In the genomic region with DNA sequence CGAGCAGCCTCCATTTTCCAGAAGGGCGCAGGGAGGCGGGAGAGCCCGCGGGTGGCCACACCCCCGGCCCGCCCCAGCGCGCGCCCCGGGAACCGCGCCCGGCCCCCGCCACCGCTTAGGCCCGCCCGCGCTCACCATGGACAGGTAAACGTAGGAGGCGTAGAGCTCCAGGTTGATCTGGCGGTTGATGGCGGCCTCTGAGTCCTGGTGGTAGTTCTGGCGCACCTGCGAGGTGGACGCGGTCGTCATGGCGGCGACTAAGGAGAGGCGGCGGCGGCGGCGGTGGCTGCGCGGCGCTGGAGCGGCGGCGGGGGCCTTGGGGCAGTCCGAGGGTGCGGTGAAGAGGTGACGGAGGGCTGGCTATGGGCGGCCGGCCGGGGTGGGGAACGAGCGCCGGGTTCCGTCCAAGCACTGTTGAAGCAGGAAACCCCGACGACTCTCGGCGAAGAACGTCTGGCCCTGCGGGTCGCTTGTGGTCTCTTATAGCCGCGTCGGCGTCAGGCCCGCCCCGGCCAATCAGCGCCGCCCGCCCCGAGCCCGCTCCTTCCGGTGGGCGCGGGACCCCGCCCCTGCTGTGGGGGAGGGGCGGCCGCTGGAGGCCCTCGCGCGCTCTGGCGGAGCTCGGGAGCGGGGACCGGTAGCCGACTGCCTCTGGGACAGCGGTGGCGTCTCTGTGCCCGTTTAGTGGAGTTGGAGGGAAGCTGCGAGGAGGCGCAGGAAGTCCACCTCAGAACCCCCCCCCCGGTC, we compare ENCODE assay signal across 8 cellular contexts. TPM values are rescaled to one million over a fixed set of nuclear protein-coding genes. Genes with fewer than 3 reads are reported as not detected.
DNase-seq lines count a peak whose midpoint lies in the region; ATAC-seq and TF ChIP-seq lines count a peak whose summit lies in the region.

A gene (minus strand): TSS at position 458 of the 747 bp plus-strand sequence. CDS start 209 bp downstream, at position 249.

- DNase-seq in AG09309 (ENCODE audit: low read depth) (peak; percentile 58), NCI-H460 (ENCODE audit: extremely low read depth, low read depth) (peak; percentile 85), colonic mucosa (peak; percentile 95), left colon (peak; percentile 92 to 95)
- peak; percentile 89 for DNase-seq in activated CD4-positive, alpha-beta T cell treated with anti-CD3 and anti-CD28 coated beads for 48 hours
- DNase-seq in stimulated activated CD4-positive, alpha-beta T cell treated with anti-CD3 and anti-CD28 coated beads, Interleukin-1b, Interleukin-23, amount 100 ng/mL, for 48 hours = peak; percentile 86

- H3K27me3 ChIP-seq in colonic mucosa = no peaks in the 10 kb centered on the region

- peaks cover 14% of the 10 kb centered on the region for H3K4me1 ChIP-seq in colonic mucosa

- H3K27ac ChIP-seq in colonic mucosa = peak within 1 kb of the TSS; percentile 98

- ATAC-seq in GM19035 (IDR thresholded peaks at IDR 0.05; ENCODE audit: unreplicated experiment) = peak; percentile 61
- peak; percentile 56 for ATAC-seq in HG03354 (IDR thresholded peaks at IDR 0.05; ENCODE audit: poor library complexity, severe bottlenecking, unreplicated experiment)
- peak; percentile 78 for ATAC-seq in left colon

- TF ChIP-seq CTCF in AG09309 (IDR thresholded peaks at IDR 0.05; ENCODE audit: control insufficient read depth, insufficient read depth, low read depth, low read length, missing control alignments) = no peak
- no peak for TF ChIP-seq CTCF in colonic mucosa (IDR thresholded peaks at IDR 0.05)

- H3K9ac ChIP-seq in colonic mucosa (ENCODE audit: low read depth in 2 of 2, low read length in 2 of 2) = peak within 1 kb of the TSS; percentile 92 to 94

- H3K4me3 ChIP-seq in AG09309 (ENCODE audit: control insufficient read depth, low read depth, low read length) (peak within 1 kb of the TSS; percentile 97), colonic mucosa (peak within 1 kb of the TSS; percentile 94)

- no peaks in the 10 kb centered on the region for H3K9me3 ChIP-seq in colonic mucosa

- intact Hi-C loops in colonic mucosa (cut with DNase I) = no loop called here
- intact Hi-C loops in left colon (cut with DNase I, micrococcal nuclease) = loop anchor here in 1 of 2 donors (10.0 kb wide), 1 partner anchor 173 kb away; a partner anchor contains a TSS

- peaks cover 8% of the 10 kb centered on the region for H3K36me3 ChIP-seq in colonic mucosa

RNA-seq across cellular contexts. Expression of the gene that starts here (rescaled TPM):
- total RNA-seq in NCI-H460 (2014; rRNA removed; shearing (Covaris generic)) = 2,410 TPM in 2 replicates
- polyA plus RNA-seq in NCI-H460 (2014; cell fraction: nucleus; rRNA removed) = 379 and 409 TPM in 2 replicates
- total RNA-seq in colonic mucosa (1,000 to 10,000 TPM; 5,286 to 5,395 TPM), left colon (1,000 to 10,000 TPM; 4,322 to 5,591 TPM)

Comparison
In these comparisons a context has a peak if more than half of its experiments do, and no peak if none do; other contexts are left out.
1. Peak in every context shown above with its lines: DNase-seq, ATAC-seq, H3K4me3 ChIP-seq and H3K27ac ChIP-seq.